ENCODE assay signal across 7 cellular contexts in the genomic region with DNA sequence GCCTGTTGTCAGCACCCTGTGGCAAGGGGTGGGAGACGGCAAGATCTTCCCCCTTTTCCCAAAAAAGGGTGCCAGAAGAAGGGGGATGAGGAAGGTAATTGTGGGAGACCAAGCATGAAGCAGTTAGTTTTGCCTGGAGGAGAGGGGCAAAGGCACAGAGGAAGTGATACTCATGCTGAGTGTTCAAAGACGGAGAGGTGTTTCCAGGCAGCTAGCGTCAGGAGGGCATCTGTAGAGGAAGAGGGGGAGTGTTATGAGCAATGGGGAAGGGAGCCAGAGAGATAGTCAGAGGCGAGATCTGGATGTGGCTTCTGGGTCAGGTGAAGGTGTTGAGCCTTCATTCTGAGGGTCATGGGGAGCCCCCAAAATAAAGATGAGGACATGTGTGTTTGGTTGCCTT. TPM values are rescaled to one million over a fixed set of nuclear protein-coding genes. Genes with fewer than 3 reads are reported as not detected.
DNase-seq lines count a peak whose midpoint lies in the region; ATAC-seq lines count a peak whose summit lies in the region.

No MANE protein-coding gene starts in this region.

- H3K27me3 Mint-ChIP-seq in activated CD4-positive, alpha-beta T cell treated with anti-CD3 and anti-CD28 coated beads for 36 hours, result no peaks in the 10 kb centered on the region

- ATAC-seq in GM19397 (IDR thresholded peaks at IDR 0.05; ENCODE audit: unreplicated experiment) (peak; percentile 66), HG03135 (IDR thresholded peaks at IDR 0.05; ENCODE audit: unreplicated experiment) (peak; percentile 47)
- peak; percentile 67 for ATAC-seq in activated CD4-positive, alpha-beta T cell treated with anti-CD3 and anti-CD28 coated beads for 36 hours

- H3K9ac ChIP-seq in neuronal stem cell (ENCODE audit: low read depth, low read length, poor library complexity), result no peak overlapping the region

- no peak overlapping the region for H3K27ac ChIP-seq in neuronal stem cell (replicated peaks; ENCODE audit: low read length)

- no peak overlapping the region for H2BK5ac ChIP-seq in neuronal stem cell (ENCODE audit: low read length)

- H3K27ac Mint-ChIP-seq in activated CD4-positive, alpha-beta T cell treated with anti-CD3 and anti-CD28 coated beads for 36 hours, result peak overlapping the region; percentile 79

- no peak overlapping the region for H3K18ac ChIP-seq in neuronal stem cell (ENCODE audit: low read length)

- no peaks in the 10 kb centered on the region for H3K27me3 ChIP-seq in neuronal stem cell (ENCODE audit: control insufficient read depth in 3 of 3, insufficient read depth in 3 of 3, low read depth in 1 of 3, low read length in 3 of 3)

- H2BK15ac ChIP-seq in neuronal stem cell (ENCODE audit: low read length), result no peak overlapping the region

- peaks cover 88% of the 10 kb centered on the region for H3K4me1 Mint-ChIP-seq in activated CD4-positive, alpha-beta T cell treated with anti-CD3 and anti-CD28 coated beads for 36 hours

- H3K4me3 ChIP-seq in neuronal stem cell (ENCODE audit: low read length in 2 of 2), result no peak overlapping the region

- H3K4me3 Mint-ChIP-seq in activated CD4-positive, alpha-beta T cell treated with anti-CD3 and anti-CD28 coated beads for 36 hours, result peak overlapping the region; percentile 5

- POLR2A ChIA-PET in activated CD4-positive, alpha-beta T cell treated with anti-CD3 and anti-CD28 coated beads for 36 hours (lab: Charles Lee), result no interaction called here

- no peaks in the 10 kb centered on the region for H3K79me1 ChIP-seq in neuronal stem cell (ENCODE audit: low read depth, low read length)

- H3K9me3 ChIP-seq in neuronal stem cell (replicated peaks in 1 of 2; ENCODE audit: control insufficient read depth in 2 of 2, insufficient read depth in 1 of 2, low read depth in 1 of 2, low read length in 2 of 2), result no peaks in the 10 kb centered on the region

- no peak overlapping the region for H2BK120ac ChIP-seq in neuronal stem cell (ENCODE audit: low read depth, low read length)

- H2BK12ac ChIP-seq in neuronal stem cell (ENCODE audit: low read length), result no peak overlapping the region

- no peak overlapping the region for H2AFZ ChIP-seq in neuronal stem cell (ENCODE audit: low read length)

- no peak overlapping the region for H2AK5ac ChIP-seq in neuronal stem cell (ENCODE audit: low read depth, low read length)

- DNase-seq in activated CD4-positive, alpha-beta T cell treated with anti-CD3 and anti-CD28 coated beads for 36 hours, result peak; percentile 78
- DNase-seq in neuronal stem cell (ENCODE audit: low spot score) (no peak), OCI-M1 (lab: John Stamatoyannopoulos, UW) (no peak), HT-29 (ENCODE audit: low spot score) (no peak)
- DNase-seq in central memory CD4-positive, alpha-beta T cell, result no peak

- H3K4ac ChIP-seq in neuronal stem cell (ENCODE audit: low read length), result no peak overlapping the region

- H3K36me3 ChIP-seq in neuronal stem cell (replicated peaks in 1 of 2; ENCODE audit: control insufficient read depth in 2 of 2, insufficient read depth in 2 of 2, low read length in 2 of 2), result no peaks in the 10 kb centered on the region

- H3K36me3 Mint-ChIP-seq in activated CD4-positive, alpha-beta T cell treated with anti-CD3 and anti-CD28 coated beads for 36 hours (ENCODE audit: low read depth), result peaks cover 10% of the 10 kb centered on the region

- H4K91ac ChIP-seq in neuronal stem cell (ENCODE audit: low read depth, low read length, poor library complexity), result peak overlapping the region; percentile 97

- no peak overlapping the region for H3K4me2 ChIP-seq in neuronal stem cell (ENCODE audit: insufficient read depth, low read length, poor library complexity, severe bottlenecking)

- no CpG with 5 or more reads among the region's 4 CpGs for WGBS in neuronal stem cell (ENCODE audit: extremely low coverage in 2 of 2, insufficient read length in 2 of 2, insufficient replicate concordance in 1 of 2), 2 donors

- intact Hi-C loops in activated CD4-positive, alpha-beta T cell treated with anti-CD3 and anti-CD28 coated beads for 36 hours (cut with DNase I, micrococcal nuclease), result loop anchor here (2.0 to 10.0 kb wide), 12 partner anchors 20 to 1855 kb away; a partner anchor contains a TSS

- peak overlapping the region; percentile 65 for H3K23ac ChIP-seq in neuronal stem cell (ENCODE audit: low read depth, low read length, poor library complexity)

- H3K4me1 ChIP-seq in neuronal stem cell (ENCODE audit: control insufficient read depth in 2 of 2, insufficient read depth in 1 of 2, low read depth in 1 of 2, low read length in 2 of 2), result no peaks in the 10 kb centered on the region

- H4K8ac ChIP-seq in neuronal stem cell (ENCODE audit: low read depth, low read length), result no peak overlapping the region

- CTCF ChIA-PET in activated CD4-positive, alpha-beta T cell treated with anti-CD3 and anti-CD28 coated beads for 36 hours (lab: Charles Lee), result no interaction called here

- peaks cover 6% of the 10 kb centered on the region for H3K9me3 Mint-ChIP-seq in activated CD4-positive, alpha-beta T cell treated with anti-CD3 and anti-CD28 coated beads for 36 hours (ENCODE audit: low read depth)

- H3K14ac ChIP-seq in neuronal stem cell (ENCODE audit: low read length), result no peak overlapping the region

RNA-seq across cellular contexts. Expression of a gene that starts 26.9 kb away (rescaled TPM):
- total RNA-seq in activated CD4-positive, alpha-beta T cell treated with anti-CD3 and anti-CD28 coated beads for 36 hours, result 10 to 100 TPM; 63.6 to 69.5 TPM
- polyA plus RNA-seq in neuronal stem cell (2013, experiment 1 of 2), result 13.3 TPM
- polyA plus RNA-seq in neuronal stem cell (2013, experiment 2 of 2), result 13.9 TPM
- 9.3 and 11.2 TPM in 2 replicates for total RNA-seq in HT-29 (2014; rRNA removed; shearing (Covaris generic))

RNA-seq across cellular contexts. Expression of a gene that starts 49.7 kb away (rescaled TPM):
- under 1 TPM; 0.18 to 0.44 TPM for total RNA-seq in activated CD4-positive, alpha-beta T cell treated with anti-CD3 and anti-CD28 coated beads for 36 hours
- polyA plus RNA-seq in neuronal stem cell (2013, experiment 1 of 2), result 0.29 TPM
- 0.32 TPM for polyA plus RNA-seq in neuronal stem cell (2013, experiment 2 of 2)
- 0.15 and 0.37 TPM in 2 replicates for total RNA-seq in HT-29 (2014; rRNA removed; shearing (Covaris generic))
